1 cellular context compared by ENCODE assay signal in genomic region chr19:12034196-12034595, GRCh38.
TF ChIP-seq lines count a peak whose summit lies in the region.

No MANE protein-coding gene starts in this region.

TF ChIP-seq in GM12878, 131 proteins besides CTCF, POLR2A, EP300 and RAD21:
- no peak for TF ChIP-seq NR2C2 (IDR thresholded peaks at IDR 0.05; ENCODE audit: borderline replicate concordance, control insufficient read depth, insufficient read length, low read depth)
- TF ChIP-seq, protein P1, sequence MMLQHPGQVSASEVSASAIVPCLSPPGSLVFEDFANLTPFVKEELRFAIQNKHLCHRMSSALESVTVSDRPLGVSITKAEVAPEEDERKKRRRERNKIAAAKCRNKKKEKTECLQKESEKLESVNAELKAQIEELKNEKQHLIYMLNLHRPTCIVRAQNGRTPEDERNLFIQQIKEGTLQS (IDR thresholded peaks at IDR 0.05; ENCODE audit: borderline replicate concordance, extremely low read depth, low read depth, low read length): no peak
